8 cellular contexts compared by ENCODE assay signal in the genomic region with DNA sequence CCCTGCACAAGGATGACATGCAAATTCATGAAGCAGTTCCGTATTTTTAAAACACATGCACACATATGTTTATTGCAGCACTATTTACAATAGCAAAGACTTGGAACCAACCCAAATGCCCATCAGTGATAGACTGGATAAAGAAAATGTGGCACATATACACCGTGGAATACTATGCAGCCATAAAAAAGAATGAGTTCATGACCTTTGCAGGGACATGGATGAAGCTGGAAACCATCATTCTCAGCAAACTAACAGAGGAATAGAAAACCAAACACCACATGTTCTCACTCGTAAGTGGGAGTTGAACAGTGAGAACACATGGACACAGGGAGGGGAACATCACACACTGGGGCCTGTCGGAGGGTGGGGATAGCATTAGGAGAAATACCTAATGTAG. TPM values are rescaled to one million over a fixed set of nuclear protein-coding genes. Genes with fewer than 3 reads are reported as not detected.
DNase-seq lines count a peak whose midpoint lies in the region; ATAC-seq, FAIRE-seq and TF ChIP-seq lines count a peak whose summit lies in the region.
"Not testable (repeated sequence)": the region's sequence is repeated elsewhere in the genome, so short reads cannot be mapped to it uniquely, and the experiment has no call there.
"Had no signal": no experiment of that assay in that cellular context is flagged by ENCODE, and none has a peak within 500 bp of the region (broad histone marks: within the 10 kb centered on the region; RNA-seq: fewer than 3 reads in every experiment).

No MANE protein-coding gene starts in this region.

- not testable (repeated sequence) for H3K27me3 ChIP-seq in K562 (ENCODE audit: control insufficient read depth in 2 of 2, insufficient read depth in 2 of 2, low read length in 2 of 2)

- not testable (repeated sequence) for FAIRE-seq in K562 (lab: Jason Lieb, UNC)

- peak overlapping the region; percentile 59 for H3K27ac Mint-ChIP-seq in activated CD4-positive, alpha-beta memory T cell treated with anti-CD3 and anti-CD28 coated beads for 36 hours
- H3K27ac Mint-ChIP-seq in activated T-helper 1 cell treated with anti-CD3 and anti-CD28 coated beads, Interleukin-12 subunit alpha, Interleukin-12 subunit beta, Interleukin-2, Interleukin-4 antibody, amounts not matched to agents 30 ng/mL and 10 ng/mL and 1 ng/mL, durations not matched to agents 14 hours and 24 hours and 36 hours: peak overlapping the region; percentile 29
- peak overlapping the region; percentile 55 for H3K27ac Mint-ChIP-seq in activated naive CD4-positive, alpha-beta T cell treated with anti-CD3 and anti-CD28 coated beads, Interleukin-2, amount 50 U/mL, for 24 hours
- peak overlapping the region; percentile 74 for H3K27ac Mint-ChIP-seq in progenitor cell of endocrine pancreas
- H3K27ac Mint-ChIP-seq in stimulated activated naive CD8-positive, alpha-beta T cell treated with anti-CD3 and anti-CD28 coated beads, Interleukin-15, Interleukin-2, amounts not matched to agents 100 ng/mL and 50 ng/mL, for 24 hours: peak overlapping the region; percentile 78

- not testable (repeated sequence) for H3K9me1 ChIP-seq in K562 (ENCODE audit: control insufficient read depth, insufficient read depth, low read length)

- not testable (repeated sequence) for ATAC-seq in K562

- H3K4me2 ChIP-seq in K562 (ENCODE audit: insufficient read depth, low read length): not testable (repeated sequence)

- not testable (repeated sequence) for H3K4me3 Mint-ChIP-seq in activated CD4-positive, alpha-beta memory T cell treated with anti-CD3 and anti-CD28 coated beads for 36 hours; activated T-helper 1 cell treated with anti-CD3 and anti-CD28 coated beads, Interleukin-12 subunit alpha, Interleukin-12 subunit beta, Interleukin-2, Interleukin-4 antibody, amounts not matched to agents 30 ng/mL and 10 ng/mL and 1 ng/mL, durations not matched to agents 14 hours and 24 hours and 36 hours; activated naive CD4-positive, alpha-beta T cell treated with anti-CD3 and anti-CD28 coated beads, Interleukin-2, amount 50 U/mL, for 24 hours; progenitor cell of endocrine pancreas (ENCODE audit: low read depth); stimulated activated naive CD8-positive, alpha-beta T cell treated with anti-CD3 and anti-CD28 coated beads, Interleukin-15, Interleukin-2, amounts not matched to agents 100 ng/mL and 50 ng/mL, for 24 hours

- not testable (repeated sequence) for H3K4me1 ChIP-seq in K562 (replicated peaks in 1 of 2; ENCODE audit: control insufficient read depth in 2 of 2, insufficient read depth in 2 of 2, low read length in 2 of 2)

- not testable (repeated sequence) for DNase-seq in activated CD4-positive, alpha-beta memory T cell treated with anti-CD3 and anti-CD28 coated beads for 36 hours; activated T-helper 1 cell treated with anti-CD3 and anti-CD28 coated beads, Interleukin-12 subunit alpha, Interleukin-12 subunit beta, Interleukin-2, Interleukin-4 antibody, amounts not matched to agents 30 ng/mL and 10 ng/mL and 1 ng/mL, durations not matched to agents 14 hours and 24 hours and 36 hours (ENCODE audit: low spot score); K562 (ENCODE audit: extremely low read depth in 1 of 4, low spot score in 3 of 4); progenitor cell of endocrine pancreas (ENCODE audit: low spot score, unreplicated experiment)

- H3K27me3 Mint-ChIP-seq in activated CD4-positive, alpha-beta memory T cell treated with anti-CD3 and anti-CD28 coated beads for 36 hours; activated T-helper 1 cell treated with anti-CD3 and anti-CD28 coated beads, Interleukin-12 subunit alpha, Interleukin-12 subunit beta, Interleukin-2, Interleukin-4 antibody, amounts not matched to agents 30 ng/mL and 10 ng/mL and 1 ng/mL, durations not matched to agents 14 hours and 24 hours and 36 hours (ENCODE audit: insufficient read depth); activated naive CD4-positive, alpha-beta T cell treated with anti-CD3 and anti-CD28 coated beads, Interleukin-2, amount 50 U/mL, for 24 hours; progenitor cell of endocrine pancreas; stimulated activated naive CD8-positive, alpha-beta T cell treated with anti-CD3 and anti-CD28 coated beads, Interleukin-15, Interleukin-2, amounts not matched to agents 100 ng/mL and 50 ng/mL, for 24 hours: not testable (repeated sequence)

- not testable (repeated sequence) for TF ChIP-seq POLR2A in K562 (conservative IDR thresholded peaks at IDR 0.05)

- H2AFZ ChIP-seq in K562 (ENCODE audit: low read depth, low read length): not testable (repeated sequence)

- not testable (repeated sequence) for H3K9ac ChIP-seq in K562 (ENCODE audit: insufficient read depth in 1 of 2, low read depth in 2 of 2, low read length in 2 of 2)

- H4K20me1 ChIP-seq in K562 (replicated peaks; ENCODE audit: control insufficient read depth, insufficient read depth, low read length): not testable (repeated sequence)

- not testable (repeated sequence) for TF ChIP-seq EP300 in K562 (IDR thresholded peaks at IDR 0.05; ENCODE audit: low read length)

- not testable (repeated sequence) for H3K9me3 ChIP-seq in K562 (replicated peaks; ENCODE audit: control insufficient read depth, insufficient read depth, low read depth, low read length)

- POLR2A ChIA-PET in activated CD4-positive, alpha-beta memory T cell treated with anti-CD3 and anti-CD28 coated beads for 36 hours (lab: Charles Lee); K562 (lab: Yijun Ruan, JAX): not testable (repeated sequence)

- WGBS in K562 (ENCODE audit: insufficient coverage, low coverage, missing lambda C conversion rate): 87% methylated on average over 2 of the region's 4 CpGs

- intact Hi-C loops in activated CD4-positive, alpha-beta memory T cell treated with anti-CD3 and anti-CD28 coated beads for 36 hours (cut with micrococcal nuclease); activated T-helper 1 cell treated with anti-CD3 and anti-CD28 coated beads, Interleukin-12 subunit alpha, Interleukin-12 subunit beta, Interleukin-2, Interleukin-4 antibody, amounts not matched to agents 30 ng/mL and 10 ng/mL and 1 ng/mL, durations not matched to agents 14 hours and 24 hours and 36 hours (cut with micrococcal nuclease); K562 (cut with micrococcal nuclease): not testable (repeated sequence)

- H3K9me3 Mint-ChIP-seq in activated CD4-positive, alpha-beta memory T cell treated with anti-CD3 and anti-CD28 coated beads for 36 hours: peaks cover 21% of the 10 kb centered on the region
- peaks cover 16% of the 10 kb centered on the region for H3K9me3 Mint-ChIP-seq in activated T-helper 1 cell treated with anti-CD3 and anti-CD28 coated beads, Interleukin-12 subunit alpha, Interleukin-12 subunit beta, Interleukin-2, Interleukin-4 antibody, amounts not matched to agents 30 ng/mL and 10 ng/mL and 1 ng/mL, durations not matched to agents 14 hours and 24 hours and 36 hours
- H3K9me3 Mint-ChIP-seq in activated naive CD4-positive, alpha-beta T cell treated with anti-CD3 and anti-CD28 coated beads, Interleukin-2, amount 50 U/mL, for 24 hours; progenitor cell of endocrine pancreas (ENCODE audit: low read depth); stimulated activated naive CD8-positive, alpha-beta T cell treated with anti-CD3 and anti-CD28 coated beads, Interleukin-15, Interleukin-2, amounts not matched to agents 100 ng/mL and 50 ng/mL, for 24 hours: not testable (repeated sequence)

- not testable (repeated sequence) for H3K4me1 Mint-ChIP-seq in activated CD4-positive, alpha-beta memory T cell treated with anti-CD3 and anti-CD28 coated beads for 36 hours (ENCODE audit: low read depth); activated naive CD4-positive, alpha-beta T cell treated with anti-CD3 and anti-CD28 coated beads, Interleukin-2, amount 50 U/mL, for 24 hours; stimulated activated naive CD8-positive, alpha-beta T cell treated with anti-CD3 and anti-CD28 coated beads, Interleukin-15, Interleukin-2, amounts not matched to agents 100 ng/mL and 50 ng/mL, for 24 hours (ENCODE audit: low read depth)
- peaks cover 29% of the 10 kb centered on the region for H3K4me1 Mint-ChIP-seq in activated T-helper 1 cell treated with anti-CD3 and anti-CD28 coated beads, Interleukin-12 subunit alpha, Interleukin-12 subunit beta, Interleukin-2, Interleukin-4 antibody, amounts not matched to agents 30 ng/mL and 10 ng/mL and 1 ng/mL, durations not matched to agents 14 hours and 24 hours and 36 hours (ENCODE audit: low read depth)
- H3K4me1 Mint-ChIP-seq in progenitor cell of endocrine pancreas (ENCODE audit: low read depth): peaks cover 12% of the 10 kb centered on the region

- in situ Hi-C loops in K562 (cut with MboI): not testable (repeated sequence)

- BruUV-seq in K562 (replicated peaks; lab: Mats Ljungman, UMichigan): not testable (repeated sequence)

- TF ChIP-seq CTCF in K562 (IDR thresholded peaks at IDR 0.05 in 2 of 3, conservative IDR thresholded peaks at IDR 0.05 in 1 of 3; ENCODE audit: insufficient read depth in 2 of 3, low read depth in 1 of 3, low read length in 3 of 3); progenitor cell of endocrine pancreas (IDR thresholded peaks at IDR 0.05; ENCODE audit: unreplicated experiment): not testable (repeated sequence)

- H3K27ac ChIP-seq in K562 (ENCODE audit: extremely low read depth, low read depth, low read length): not testable (repeated sequence)

- TF ChIP-seq RAD21 in K562 (CRISPR knock-in tag; conservative IDR thresholded peaks at IDR 0.05 in 1 of 2, IDR thresholded peaks at IDR 0.05 in 1 of 2): not testable (repeated sequence)

- H3K79me2 ChIP-seq in K562 (ENCODE audit: control insufficient read depth, insufficient read depth, low read length): not testable (repeated sequence)

- H3K36me3 ChIP-seq in K562 (ENCODE audit: control insufficient read depth, insufficient read depth, low read length): not testable (repeated sequence)

- not testable (repeated sequence) for H3K4me3 ChIP-seq in K562

- peaks cover 61% of the 10 kb centered on the region for H3K36me3 Mint-ChIP-seq in activated CD4-positive, alpha-beta memory T cell treated with anti-CD3 and anti-CD28 coated beads for 36 hours
- H3K36me3 Mint-ChIP-seq in activated T-helper 1 cell treated with anti-CD3 and anti-CD28 coated beads, Interleukin-12 subunit alpha, Interleukin-12 subunit beta, Interleukin-2, Interleukin-4 antibody, amounts not matched to agents 30 ng/mL and 10 ng/mL and 1 ng/mL, durations not matched to agents 14 hours and 24 hours and 36 hours (ENCODE audit: low read depth): peaks cover 56% of the 10 kb centered on the region
- peaks cover 31% of the 10 kb centered on the region for H3K36me3 Mint-ChIP-seq in activated naive CD4-positive, alpha-beta T cell treated with anti-CD3 and anti-CD28 coated beads, Interleukin-2, amount 50 U/mL, for 24 hours
- H3K36me3 Mint-ChIP-seq in progenitor cell of endocrine pancreas (ENCODE audit: insufficient read depth): peaks cover 12% of the 10 kb centered on the region
- peaks cover 58% of the 10 kb centered on the region for H3K36me3 Mint-ChIP-seq in stimulated activated naive CD8-positive, alpha-beta T cell treated with anti-CD3 and anti-CD28 coated beads, Interleukin-15, Interleukin-2, amounts not matched to agents 100 ng/mL and 50 ng/mL, for 24 hours (ENCODE audit: low read depth)

- CTCF ChIA-PET in activated CD4-positive, alpha-beta memory T cell treated with anti-CD3 and anti-CD28 coated beads for 36 hours (lab: Charles Lee): interaction anchor here (0.6 to 1.0 kb wide), 2 partner anchors 12 to 525 kb away, joined by 3 read pairs; no protein-coding TSS in a partner anchor
- CTCF ChIA-PET in K562 (lab: Yijun Ruan, JAX; ENCODE audit: low intra/inter-chr PET ratio): not testable (repeated sequence)

RNA-seq across cellular contexts. Expression of gene AMN, which starts 56.5 kb away (rescaled TPM):
- under 1 TPM in 1 of 2 experiments, not detected in 1; 0.17 TPM for total RNA-seq in activated CD4-positive, alpha-beta memory T cell treated with anti-CD3 and anti-CD28 coated beads for 36 hours
- 0.44 and 0.69 TPM in 2 replicates for total RNA-seq in activated T-helper 1 cell treated with anti-CD3 and anti-CD28 coated beads, Interleukin-12 subunit alpha, Interleukin-12 subunit beta, Interleukin-2, Interleukin-4 antibody, amounts not matched to agents 30 ng/mL and 10 ng/mL and 1 ng/mL, durations not matched to agents 14 hours and 24 hours and 36 hours
- total RNA-seq in K562 (2011; cell fraction: chromatin; rRNA removed; ENCODE audit: low replicate concordance): 0.49 TPM in 1 of 2 replicates, not detected in the other
- 0.13 and 0.17 TPM in 2 replicates for total RNA-seq in K562 (2011; cell fraction: nucleolus; rRNA removed)
- total RNA-seq in K562 (2011; cell fraction: nucleoplasm; rRNA removed): 0.22 TPM in 1 of 2 replicates, not detected in the other
- total RNA-seq in K562 (2014; rRNA removed): 0.04 and 0.14 TPM in 2 replicates
- total RNA-seq in K562 (2014; rRNA removed; fragmentation: Illumina TruSeq; extraction: Trizol): not detected in 2 replicates
- total RNA-seq in K562 (2015; rRNA removed; fragmentation: Illumina TruSeq; extraction: Trizol): not detected in 2 replicates
- total RNA-seq in K562 (2021): 0.04 and 0.09 TPM in 2 replicates
- polyA plus RNA-seq in K562 (2011; rRNA removed): not detected in 2 replicates
- polyA plus RNA-seq in K562 (2011; cell fraction: cytosol; rRNA removed): 0.03 TPM in 1 of 2 replicates, not detected in the other
- polyA plus RNA-seq in K562 (2011; cell fraction: nucleus; rRNA removed): 0.20 and 0.27 TPM in 2 replicates
- polyA plus RNA-seq in K562 (2012): 0.03 and 0.14 TPM in 2 replicates
- not detected in 2 replicates for polyA plus RNA-seq in K562 (2014; fragmentation: Illumina TruSeq; extraction: Trizol)
- not detected for polyA plus RNA-seq in K562 (2014; fragmentation: Nextera tagmentation; extraction: Ambion mirVana)
- polyA plus RNA-seq in K562 (2014; rRNA removed): not detected in 2 replicates
- not detected in 2 replicates for polyA minus RNA-seq in K562 (2011; rRNA and poly(A)+ RNA removed)
- not detected in 2 replicates for polyA minus RNA-seq in K562 (2011; cell fraction: cytosol; rRNA and poly(A)+ RNA removed)
- polyA minus RNA-seq in K562 (2011; cell fraction: nucleus; rRNA and poly(A)+ RNA removed): 0.11 and 0.13 TPM in 2 replicates
- total RNA-seq in progenitor cell of endocrine pancreas: 2.5 and 3.0 TPM in 2 replicates
- total RNA-seq: G401 had no signal
- polyA plus RNA-seq: CD14-positive monocyte had no signal
